1 cellular context compared by ENCODE assay signal in genomic region chr9:137320555-137321384, GRCh38.
TF ChIP-seq lines count a peak whose summit lies in the region.

No MANE protein-coding gene starts in this region.

TF ChIP-seq in WTC11, 78 proteins besides CTCF, POLR2A, EP300 and RAD21 (continued from another document):
- TF ChIP-seq FOXP4 (CRISPR knock-in tag; IDR thresholded peaks at IDR 0.05) (peak; percentile 37; the same call in 1 of the 2 replicates), ATF1 (CRISPR knock-in tag; IDR thresholded peaks at IDR 0.05) (no peak), MYBL2 (CRISPR knock-in tag; IDR thresholded peaks at IDR 0.05) (0 out of 2 replicates have a peak, but pooled peaks have one; percentile 37), TP53 (CRISPR knock-in tag; IDR thresholded peaks at IDR 0.05) (no peak)
TF ChIP-seq in WTC11: peak in this region for 4.
